In the genomic region with DNA sequence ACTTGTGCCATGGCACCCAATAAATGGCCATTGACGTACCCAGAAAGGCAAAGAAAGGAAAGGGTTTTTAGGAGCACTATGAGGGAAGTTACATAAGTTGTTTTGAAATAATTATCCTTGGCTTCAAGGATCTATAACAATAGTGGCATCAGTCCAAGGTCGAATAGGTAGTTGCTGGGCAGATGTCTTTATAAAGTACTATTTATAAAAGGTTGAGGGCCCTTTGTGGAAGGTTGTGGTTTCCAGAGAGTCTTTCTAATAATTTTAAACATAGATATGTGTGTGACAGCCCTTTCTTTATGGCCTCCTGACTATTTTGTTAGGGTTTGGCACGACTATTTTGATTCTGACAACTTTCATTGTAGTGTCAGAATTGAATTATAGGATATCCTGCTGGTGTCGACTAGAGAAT, we compare ENCODE assay signal across 28 cellular contexts.
A peak's percentile ranks its signal among the peaks of the same experiment; 100 is the strongest.
DNase-seq lines count a peak whose midpoint lies in the region; ATAC-seq and TF ChIP-seq lines count a peak whose summit lies in the region.
"Had no signal": no experiment of that assay in that cellular context is flagged by ENCODE, and none has a peak within 500 bp of the region (broad histone marks: within the 10 kb centered on the region; RNA-seq: fewer than 3 reads in every experiment).

No MANE protein-coding gene starts in this region.

- no peak overlapping the region for H2AK5ac ChIP-seq in neuronal stem cell (ENCODE audit: low read depth, low read length)

- H2BK15ac ChIP-seq in neuronal stem cell (ENCODE audit: low read length), result no peak overlapping the region

- no peak overlapping the region for H2BK12ac ChIP-seq in neuronal stem cell (ENCODE audit: low read length)

- H2BK5ac ChIP-seq in neuronal stem cell (ENCODE audit: low read length), result no peak overlapping the region

- no TSS peak for BruUV-seq in MCF 10A (replicated peaks; lab: Mats Ljungman, UMichigan)

- no peak overlapping the region for H2AFZ ChIP-seq in neuronal stem cell (ENCODE audit: low read length)

- H3K4ac ChIP-seq in neuronal stem cell (ENCODE audit: low read length), result no peak overlapping the region

- no peaks in the 10 kb centered on the region for H3K79me1 ChIP-seq in neuronal stem cell (ENCODE audit: low read depth, low read length)

- no peak overlapping the region for H3K4me3 ChIP-seq in breast epithelium
- H3K4me3 ChIP-seq in neuronal stem cell (ENCODE audit: low read length in 2 of 2), result no peak overlapping the region
- H3K4me3 ChIP-seq: esophagus squamous epithelium, lung, upper lobe of right lung had no signal

- no peak overlapping the region for H3K4me3 Mint-ChIP-seq in MCF 10A (ENCODE audit: unreplicated experiment)
- H3K4me3 Mint-ChIP-seq: activated CD8-positive, alpha-beta memory T cell treated with anti-CD3 and anti-CD28 coated beads, Interleukin-2, amount 10 ng/mL, durations not matched to agents 7 days and 5 days; activated T-cell treated with anti-CD3 and anti-CD28 coated beads, Interleukin-2, amount 50 U/mL, for 4 hours; B cell; CD8-positive, alpha-beta T cell; nephron progenitor cell; stimulated activated memory B cell treated with anti-CD40 and anti-IgM and Interleukin-4, amounts not matched to agents 10 μg/mL and 1 μg/mL and 100 μg/mL, for 72 hours; T-helper 17 cell had no signal

- no peak overlapping the region for H3K18ac ChIP-seq in neuronal stem cell (ENCODE audit: low read length)

- CTCF ChIA-PET in MCF 10A (lab: Yijun Ruan, JAX), result no interaction called here

- H3K27me3 ChIP-seq in breast epithelium (no peaks in the 10 kb centered on the region), neuronal stem cell (ENCODE audit: control insufficient read depth in 3 of 3, insufficient read depth in 3 of 3, low read depth in 1 of 3, low read length in 3 of 3) (no peaks in the 10 kb centered on the region)
- H3K27me3 ChIP-seq: esophagus squamous epithelium, upper lobe of right lung had no signal

- H3K4me1 Mint-ChIP-seq in MCF 10A (ENCODE audit: insufficient read depth, unreplicated experiment), result peaks cover 5% of the 10 kb centered on the region
- H3K4me1 Mint-ChIP-seq: activated CD8-positive, alpha-beta memory T cell treated with anti-CD3 and anti-CD28 coated beads, Interleukin-2, amount 10 ng/mL, durations not matched to agents 7 days and 5 days; B cell; stimulated activated memory B cell treated with anti-CD40 and anti-IgM and Interleukin-4, amounts not matched to agents 10 μg/mL and 1 μg/mL and 100 μg/mL, for 72 hours; T-helper 17 cell had no signal

- H4K8ac ChIP-seq in neuronal stem cell (ENCODE audit: low read depth, low read length), result no peak overlapping the region

- no peaks in the 10 kb centered on the region for H3K36me3 Mint-ChIP-seq in MCF 10A (ENCODE audit: insufficient read depth, unreplicated experiment)
- H3K36me3 Mint-ChIP-seq: activated CD8-positive, alpha-beta memory T cell treated with anti-CD3 and anti-CD28 coated beads, Interleukin-2, amount 10 ng/mL, durations not matched to agents 7 days and 5 days; CD8-positive, alpha-beta T cell; stimulated activated memory B cell treated with anti-CD40 and anti-IgM and Interleukin-4, amounts not matched to agents 10 μg/mL and 1 μg/mL and 100 μg/mL, for 72 hours had no signal

- H3K23ac ChIP-seq in neuronal stem cell (ENCODE audit: low read depth, low read length, poor library complexity), result no peak overlapping the region

- no CpG with 5 or more reads among the region's 4 CpGs for WGBS in neuronal stem cell (ENCODE audit: extremely low coverage in 2 of 2, insufficient read length in 2 of 2, insufficient replicate concordance in 1 of 2), 2 donors

- no peaks in the 10 kb centered on the region for H3K27me3 Mint-ChIP-seq in MCF 10A (ENCODE audit: insufficient read depth, unreplicated experiment)
- H3K27me3 Mint-ChIP-seq: activated CD8-positive, alpha-beta memory T cell treated with anti-CD3 and anti-CD28 coated beads, Interleukin-2, amount 10 ng/mL, durations not matched to agents 7 days and 5 days; B cell; stimulated activated memory B cell treated with anti-CD40 and anti-IgM and Interleukin-4, amounts not matched to agents 10 μg/mL and 1 μg/mL and 100 μg/mL, for 72 hours; T-helper 17 cell had no signal

- H3K9ac ChIP-seq in neuronal stem cell (ENCODE audit: low read depth, low read length, poor library complexity), result no peak overlapping the region

- H3K27ac Mint-ChIP-seq in MCF 10A (ENCODE audit: low read depth, unreplicated experiment), result no peak overlapping the region
- H3K27ac Mint-ChIP-seq: activated CD8-positive, alpha-beta memory T cell treated with anti-CD3 and anti-CD28 coated beads, Interleukin-2, amount 10 ng/mL, durations not matched to agents 7 days and 5 days; B cell; CD8-positive, alpha-beta T cell; nephron progenitor cell; stimulated activated memory B cell treated with anti-CD40 and anti-IgM and Interleukin-4, amounts not matched to agents 10 μg/mL and 1 μg/mL and 100 μg/mL, for 72 hours; T-helper 17 cell had no signal

- intact Hi-C loops in MCF 10A (cut with micrococcal nuclease) (no loop called here), breast epithelium (cut with DNase I; ENCODE audit: low total_unique reads) (no loop called here)

- no peaks in the 10 kb centered on the region for H3K9me3 Mint-ChIP-seq in MCF 10A (ENCODE audit: unreplicated experiment)
- H3K9me3 Mint-ChIP-seq: stimulated activated memory B cell treated with anti-CD40 and anti-IgM and Interleukin-4, amounts not matched to agents 10 μg/mL and 1 μg/mL and 100 μg/mL, for 72 hours had no signal

- no peak overlapping the region for H2BK120ac ChIP-seq in neuronal stem cell (ENCODE audit: low read depth, low read length)

- H3K9me3 ChIP-seq in breast epithelium (no peaks in the 10 kb centered on the region), neuronal stem cell (replicated peaks in 1 of 2; ENCODE audit: control insufficient read depth in 2 of 2, insufficient read depth in 1 of 2, low read depth in 1 of 2, low read length in 2 of 2) (no peaks in the 10 kb centered on the region)
- H3K9me3 ChIP-seq: esophagus squamous epithelium, upper lobe of right lung had no signal

- no peak overlapping the region for H4K91ac ChIP-seq in neuronal stem cell (ENCODE audit: low read depth, low read length, poor library complexity)

- H3K36me3 ChIP-seq in breast epithelium (no peaks in the 10 kb centered on the region), neuronal stem cell (replicated peaks in 1 of 2; ENCODE audit: control insufficient read depth in 2 of 2, insufficient read depth in 2 of 2, low read length in 2 of 2) (no peaks in the 10 kb centered on the region)
- H3K36me3 ChIP-seq: esophagus squamous epithelium, upper lobe of right lung had no signal

- TF ChIP-seq CTCF in MCF 10A (IDR thresholded peaks at IDR 0.05; ENCODE audit: unreplicated experiment), result no peak
- no peak for TF ChIP-seq CTCF in breast epithelium (IDR thresholded peaks at IDR 0.05)

- POLR2A ChIA-PET in MCF 10A (lab: Yijun Ruan, JAX), result no interaction called here

- ATAC-seq in GM18873 (IDR thresholded peaks at IDR 0.05; ENCODE audit: low FRiP score, unreplicated experiment), result no peak
- ATAC-seq: activated CD8-positive, alpha-beta memory T cell treated with anti-CD3 and anti-CD28 coated beads, Interleukin-2, amount 10 ng/mL, durations not matched to agents 7 days and 5 days; activated T-cell treated with anti-CD3 and anti-CD28 coated beads, Interleukin-2, amount 50 U/mL, for 4 hours; CD8-positive, alpha-beta T cell; SK-N-SH treated with all-trans-retinoic acid at 6 μM for 48 hours; stimulated activated memory B cell treated with anti-CD40 and anti-IgM and Interleukin-4, amounts not matched to agents 10 μg/mL and 1 μg/mL and 100 μg/mL, for 72 hours; T-helper 17 cell; upper lobe of right lung had no signal

- H3K14ac ChIP-seq in neuronal stem cell (ENCODE audit: low read length), result no peak overlapping the region

- DNase-seq in MCF 10A (ENCODE audit: unreplicated experiment), result peak; percentile 54
- no peak for DNase-seq in breast epithelium (ENCODE audit: low spot score in 2 of 2)
- peak; percentile 27 for DNase-seq in NCI-H446 treated with DMSO at 0.1 percent for 48 hours (lab: John Stamatoyannopoulos, UW)
- DNase-seq in left kidney (ENCODE audit: low read depth, low spot score), result peak; percentile 9
- no peak for DNase-seq in SIG-M5 (lab: John Stamatoyannopoulos, UW)
- DNase-seq in neuronal stem cell (ENCODE audit: low spot score), result no peak
- no peak for DNase-seq in activated T-cell treated with anti-CD3 and anti-CD28 coated beads, Interleukin-2, amount 50 U/mL, for 48 hours
- DNase-seq: activated CD8-positive, alpha-beta memory T cell treated with anti-CD3 and anti-CD28 coated beads, Interleukin-2, amount 10 ng/mL, durations not matched to agents 7 days and 5 days; activated naive CD4-positive, alpha-beta T cell; activated T-cell treated with anti-CD3 and anti-CD28 coated beads, Interleukin-2, amount 50 U/mL, for 4 hours; CD8-positive, alpha-beta T cell; central memory CD4-positive, alpha-beta T cell; EL; esophagus squamous epithelium; GOT3; KG1; kidney glomerular epithelial cell; MM.1S; nephron progenitor cell; OCI-M1; retina; T-helper 17 cell; upper lobe of right lung had no signal

- TF ChIP-seq POLR2A in breast epithelium (IDR thresholded peaks at IDR 0.05), result no peak

- no peak overlapping the region for H3K4me2 ChIP-seq in neuronal stem cell (ENCODE audit: insufficient read depth, low read length, poor library complexity, severe bottlenecking)

- H3K4me1 ChIP-seq in breast epithelium, result no peaks in the 10 kb centered on the region
- H3K4me1 ChIP-seq in neuronal stem cell (ENCODE audit: control insufficient read depth in 2 of 2, insufficient read depth in 1 of 2, low read depth in 1 of 2, low read length in 2 of 2), result peaks cover 0 to 3% of the 10 kb centered on the region in 2 donors
- H3K4me1 ChIP-seq: esophagus squamous epithelium, upper lobe of right lung had no signal

- H3K27ac ChIP-seq in breast epithelium (no peak overlapping the region), neuronal stem cell (replicated peaks; ENCODE audit: low read length) (no peak overlapping the region)
- H3K27ac ChIP-seq: esophagus squamous epithelium, upper lobe of right lung had no signal

Comparison
In these comparisons a context has a peak if more than half of its experiments do, and no peak if none do; other contexts are left out.
1. DNase-seq: peak in MCF 10A (single experiment), NCI-H446 treated with DMSO at 0.1 percent for 48 hours (single experiment) and left kidney (single experiment); none in breast epithelium (0 of 2), SIG-M5 (single experiment), neuronal stem cell (single experiment) and activated T-cell treated with anti-CD3 and anti-CD28 coated beads, Interleukin-2, amount 50 U/mL, for 48 hours (0 of 2).